1 cellular context compared by ENCODE assay signal in genomic region chr1:23554481-23555224, GRCh38.
TF ChIP-seq lines count a peak whose summit lies in the region.

No MANE protein-coding gene starts in this region.

TF ChIP-seq in K562, 482 proteins besides CTCF, POLR2A, EP300 and RAD21 (continued from another document and continues in another):
- TF ChIP-seq, protein P1, sequence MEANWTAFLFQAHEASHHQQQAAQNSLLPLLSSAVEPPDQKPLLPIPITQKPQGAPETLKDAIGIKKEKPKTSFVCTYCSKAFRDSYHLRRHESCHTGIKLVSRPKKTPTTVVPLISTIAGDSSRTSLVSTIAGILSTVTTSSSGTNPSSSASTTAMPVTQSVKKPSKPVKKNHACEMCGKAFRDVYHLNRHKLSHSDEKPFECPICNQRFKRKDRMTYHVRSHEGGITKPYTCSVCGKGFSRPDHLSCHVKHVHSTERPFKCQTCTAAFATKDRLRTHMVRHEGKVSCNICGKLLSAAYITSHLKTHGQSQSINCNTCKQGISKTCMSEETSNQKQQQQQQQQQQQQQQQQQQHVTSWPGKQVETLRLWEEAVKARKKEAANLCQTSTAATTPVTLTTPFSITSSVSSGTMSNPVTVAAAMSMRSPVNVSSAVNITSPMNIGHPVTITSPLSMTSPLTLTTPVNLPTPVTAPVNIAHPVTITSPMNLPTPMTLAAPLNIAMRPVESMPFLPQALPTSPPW (CRISPR knock-in tag; IDR thresholded peaks at IDR 0.05): peak; percentile 100
- TF ChIP-seq, protein P2, sequence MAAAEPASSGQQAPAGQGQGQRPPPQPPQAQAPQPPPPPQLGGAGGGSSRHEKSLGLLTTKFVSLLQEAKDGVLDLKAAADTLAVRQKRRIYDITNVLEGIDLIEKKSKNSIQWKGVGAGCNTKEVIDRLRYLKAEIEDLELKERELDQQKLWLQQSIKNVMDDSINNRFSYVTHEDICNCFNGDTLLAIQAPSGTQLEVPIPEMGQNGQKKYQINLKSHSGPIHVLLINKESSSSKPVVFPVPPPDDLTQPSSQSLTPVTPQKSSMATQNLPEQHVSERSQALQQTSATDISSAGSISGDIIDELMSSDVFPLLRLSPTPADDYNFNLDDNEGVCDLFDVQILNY (CRISPR knock-in tag; IDR thresholded peaks at IDR 0.05): no peak
- TF ChIP-seq BRF2 (IDR thresholded peaks at IDR 0.05; ENCODE audit: borderline replicate concordance, insufficient read depth, insufficient read length) (no peak), POLR3A (IDR thresholded peaks at IDR 0.05; ENCODE audit: borderline replicate concordance, extremely low read depth, insufficient read depth, insufficient read length) (no peak), CHD1 (IDR thresholded peaks at IDR 0.05; ENCODE audit: low read length) (peak; percentile 29), ZNF143 (CRISPR knock-in tag; IDR thresholded peaks at IDR 0.05) (no peak), SFPQ (IDR thresholded peaks at IDR 0.05; ENCODE audit: low read depth, low read length) (no peak), ZNF717 (CRISPR knock-in tag; IDR thresholded peaks at IDR 0.05) (no peak), ZNF146 (CRISPR knock-in tag; IDR thresholded peaks at IDR 0.05; ENCODE audit: unreplicated experiment) (no peak), MAFG (tag; conservative IDR thresholded peaks at IDR 0.05) (no peak), MEF2A (IDR thresholded peaks at IDR 0.05; ENCODE audit: control insufficient read depth, low read depth, low read length) (no peak), TBL1XR1 (IDR thresholded peaks at IDR 0.05; ENCODE audit: low read length in 2 of 2) (0 out of 4 replicates have a peak, but pooled peaks of 1 of the 2 experiments have one; percentile 37), SIX5 (IDR thresholded peaks at IDR 0.05; ENCODE audit: borderline replicate concordance in 1 of 2, insufficient read depth in 1 of 2, low read depth in 1 of 2, low read length in 2 of 2) (no peak), FUS (optimal IDR thresholded peaks at IDR 0.05; ENCODE audit: low read depth, low read length) (no peak), SNRNP70 (optimal IDR thresholded peaks at IDR 0.05; ENCODE audit: low read depth, low read length) (no peak), SMARCA4 (IDR thresholded peaks at IDR 0.05) (peak; percentile 62; the same call in 1 of the 2 replicates), ETS2 (tag; IDR thresholded peaks at IDR 0.05; ENCODE audit: borderline replicate concordance, poor library complexity, severe bottlenecking) (no peak), TCF3 (CRISPR knock-in tag; IDR thresholded peaks at IDR 0.05) (no peak; the same call in 1 of the 2 replicates), NFRKB (IDR thresholded peaks at IDR 0.05; ENCODE audit: low read depth) (no peak; the same call in 1 of the 2 replicates), ZNF551 (CRISPR knock-in tag; IDR thresholded peaks at IDR 0.05) (no peak), PREB (CRISPR knock-in tag; IDR thresholded peaks at IDR 0.05) (no peak), E2F6 (IDR thresholded peaks at IDR 0.05; ENCODE audit: borderline replicate concordance in 1 of 2, extremely low read depth in 1 of 2, insufficient read depth in 1 of 2, insufficient read length in 1 of 2, low read depth in 1 of 2, low read length in 1 of 2, poor library complexity in 1 of 2, severe bottlenecking in 1 of 2) (peak; percentile 61 to 92), CREB5 (CRISPR knock-in tag; IDR thresholded peaks at IDR 0.05) (no peak), CAMTA2 (CRISPR knock-in tag; conservative IDR thresholded peaks at IDR 0.05) (0 out of 2 replicates have a peak, but pooled peaks have one; percentile 25), TFE3 (CRISPR knock-in tag; IDR thresholded peaks at IDR 0.05) (no peak), SOX6 (IDR thresholded peaks at IDR 0.05) (no peak), TBP (optimal IDR thresholded peaks at IDR 0.05; ENCODE audit: low read depth, low read length) (peak; percentile 43), SMARCC2 (IDR thresholded peaks at IDR 0.05; ENCODE audit: low read depth) (no peak), MCM5 (IDR thresholded peaks at IDR 0.05; ENCODE audit: low read depth) (no peak), DLX4 (CRISPR knock-in tag; IDR thresholded peaks at IDR 0.05) (no peak), HIVEP1 (CRISPR knock-in tag; IDR thresholded peaks at IDR 0.05) (no peak), TEAD2 (tag; IDR thresholded peaks at IDR 0.05) (no peak), DPF2 (IDR thresholded peaks at IDR 0.05) (0 out of 2 replicates have a peak, but pooled peaks have one; percentile 4)
- TF ChIP-seq, protein P3, sequence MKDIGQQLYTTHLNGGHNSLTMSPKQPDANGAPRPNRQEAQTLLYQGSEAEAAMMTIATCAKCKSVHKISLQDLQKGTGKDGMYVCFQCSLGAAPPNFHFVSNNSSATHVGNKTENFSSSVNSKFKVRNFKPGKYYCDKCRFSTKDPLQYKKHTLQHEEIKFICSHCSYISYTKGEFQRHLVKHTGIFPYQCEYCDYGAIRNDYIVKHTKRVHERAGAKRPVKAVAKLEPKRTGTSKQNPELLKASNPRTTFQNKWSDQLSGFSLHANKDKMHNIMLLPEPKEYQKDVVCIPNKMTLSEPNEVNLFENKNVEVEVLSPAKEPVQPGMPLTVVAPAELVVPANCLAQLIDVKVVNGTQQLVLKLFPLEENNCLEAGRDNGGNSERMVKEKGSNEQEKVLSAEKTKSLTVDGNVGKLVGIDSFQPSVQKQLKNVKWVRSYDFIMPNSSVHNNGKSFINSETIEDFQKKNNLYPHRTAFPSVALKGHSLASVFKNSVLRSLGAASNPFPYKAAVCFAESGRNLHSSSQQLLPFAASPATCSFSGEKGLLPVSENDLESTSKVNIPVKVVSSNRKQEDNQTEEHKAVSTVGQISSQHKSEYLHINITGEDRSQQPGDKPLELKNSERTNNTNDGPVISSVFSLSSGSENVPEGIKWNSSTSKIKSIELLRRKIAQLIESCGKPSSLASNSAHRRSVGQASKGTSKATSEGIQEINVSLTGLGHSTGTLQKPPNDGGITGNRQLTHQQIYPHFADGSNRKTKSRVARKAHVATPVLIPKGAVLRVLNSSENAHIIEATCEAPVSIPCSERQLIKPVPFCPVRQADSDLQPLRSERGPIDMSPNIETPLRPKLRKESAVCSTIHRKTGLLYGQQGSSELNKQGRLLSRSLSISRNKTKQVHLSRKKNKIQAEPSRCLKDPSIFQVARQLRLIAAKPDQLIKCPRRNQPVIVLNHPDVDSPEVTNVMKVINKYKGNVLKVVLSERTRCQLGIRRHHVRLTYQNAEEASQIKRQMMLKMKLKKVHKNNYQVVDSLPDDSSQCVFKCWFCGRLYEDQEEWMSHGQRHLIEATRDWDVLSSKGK (CRISPR knock-in tag; IDR thresholded peaks at IDR 0.05): no peak
